In the genomic region with DNA sequence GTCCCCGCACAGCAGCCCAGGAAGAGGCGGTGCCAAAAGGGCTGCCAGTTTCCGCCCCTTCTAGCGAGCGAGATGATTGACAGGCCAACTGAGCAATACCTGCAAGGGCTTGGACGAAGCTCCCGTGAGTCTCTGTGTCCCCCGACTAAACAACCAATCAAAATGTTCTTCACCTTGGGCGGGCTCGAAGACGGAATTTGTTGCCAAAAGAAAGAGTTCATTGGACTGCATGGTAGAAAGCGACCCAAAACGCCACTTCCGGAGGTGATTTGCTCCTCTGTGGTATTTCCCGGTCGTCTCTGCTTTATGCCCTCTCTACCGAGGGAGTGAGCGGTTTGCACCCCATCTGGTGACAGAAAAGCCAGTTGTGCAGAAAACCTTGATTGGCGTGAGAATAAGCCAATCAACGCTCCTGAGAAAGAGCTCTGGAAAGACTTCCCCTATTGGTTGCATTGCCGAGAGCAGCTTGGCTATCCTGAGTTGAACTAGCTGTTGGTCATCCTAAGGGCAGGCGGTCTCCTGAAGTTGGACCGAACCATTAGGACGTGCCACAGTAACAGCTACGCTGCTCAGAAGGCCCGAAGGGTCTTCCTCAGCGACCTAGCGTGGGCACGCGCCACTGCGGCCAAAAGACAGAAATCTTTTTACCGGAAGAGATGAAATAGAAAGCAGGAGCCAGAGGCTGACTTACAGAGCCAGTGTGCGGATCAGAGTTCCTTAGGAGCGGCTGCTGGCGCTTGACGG, we compare ENCODE assay signal across 8 cellular contexts. TPM values are rescaled to one million over a fixed set of nuclear protein-coding genes. Genes with fewer than 3 reads are reported as not detected.
DNase-seq lines count a peak whose midpoint lies in the region; ATAC-seq, FAIRE-seq and TF ChIP-seq lines count a peak whose summit lies in the region.

No MANE protein-coding gene starts in this region.

- DNase-seq in activated CD4-positive, alpha-beta T cell treated with anti-CD3 and anti-CD28 coated beads for 1 hour, result peak; percentile 92
- DNase-seq in activated CD4-positive, alpha-beta T cell treated with anti-CD3 and anti-CD28 coated beads, Interleukin-2, amount 50 U/mL, for 48 hours, result no peak
- peak; percentile 99 for DNase-seq in NCI-H1048 (lab: John Stamatoyannopoulos, UW)
- DNase-seq in SK-N-DZ (ENCODE audit: low spot score), result peak; percentile 100
- DNase-seq in astrocyte (ENCODE audit: low read depth), result peak; percentile 100
- DNase-seq in hepatocyte (ENCODE audit: low spot score), result peak; percentile 95

- H3K4me3 Mint-ChIP-seq in astrocyte (ENCODE audit: unreplicated experiment), result peak overlapping the region; percentile 97

- H3K4me1 ChIP-seq in astrocyte (ENCODE audit: insufficient read depth, low read length) (peaks cover 10% of the 10 kb centered on the region), hepatocyte (ENCODE audit: insufficient read depth) (peaks cover 6% of the 10 kb centered on the region), rectal smooth muscle tissue (ENCODE audit: control insufficient read depth, insufficient read depth, low read length) (peaks cover 6% of the 10 kb centered on the region)

- no peaks in the 10 kb centered on the region for H3K36me3 Mint-ChIP-seq in astrocyte (ENCODE audit: low read depth, unreplicated experiment)

- no peaks in the 10 kb centered on the region for H3K27me3 Mint-ChIP-seq in astrocyte (ENCODE audit: low read depth, unreplicated experiment)

- ATAC-seq in HG02588 (IDR thresholded peaks at IDR 0.05; ENCODE audit: unreplicated experiment), result peak; percentile 84

- peaks cover 39% of the 10 kb centered on the region for H4K20me1 ChIP-seq in astrocyte (ENCODE audit: insufficient read depth, low read length)
- H4K20me1 ChIP-seq in hepatocyte (ENCODE audit: insufficient read depth, poor library complexity, severe bottlenecking), result peaks cover 29% of the 10 kb centered on the region

- peak; percentile 97 for FAIRE-seq in astrocyte (lab: Jason Lieb, UNC)

- H3K4me2 ChIP-seq in astrocyte (ENCODE audit: low read length) (peak overlapping the region; percentile 91), hepatocyte (peak overlapping the region; percentile 85)

- H3K79me2 ChIP-seq in astrocyte (ENCODE audit: insufficient read depth, low read length), result peaks cover 42% of the 10 kb centered on the region
- peaks cover 40% of the 10 kb centered on the region for H3K79me2 ChIP-seq in hepatocyte

- H3K27me3 ChIP-seq in astrocyte (ENCODE audit: insufficient read depth, low read length) (no peaks in the 10 kb centered on the region), hepatocyte (no peaks in the 10 kb centered on the region), rectal smooth muscle tissue (ENCODE audit: control insufficient read depth, insufficient read depth, low read length) (no peaks in the 10 kb centered on the region)

- H2AFZ ChIP-seq in astrocyte (ENCODE audit: low read depth, low read length) (peak overlapping the region; percentile 83), hepatocyte (peak overlapping the region; percentile 62)

- H3K27ac ChIP-seq in astrocyte (ENCODE audit: low read depth, low read length) (peak overlapping the region; percentile 95), hepatocyte (peak overlapping the region; percentile 96), rectal smooth muscle tissue (ENCODE audit: low read depth, low read length) (peak overlapping the region; percentile 95)

- H3K9me3 Mint-ChIP-seq in astrocyte (ENCODE audit: unreplicated experiment), result no peaks in the 10 kb centered on the region

- H3K27ac Mint-ChIP-seq in astrocyte (ENCODE audit: unreplicated experiment), result peak overlapping the region; percentile 99

- H3K4me1 Mint-ChIP-seq in astrocyte (ENCODE audit: low read depth, unreplicated experiment), result peaks cover 13% of the 10 kb centered on the region

- H3K4me3 ChIP-seq in astrocyte (ENCODE audit: insufficient read depth, low read depth, low read length) (peak overlapping the region; percentile 73), hepatocyte (peak overlapping the region; percentile 57), rectal smooth muscle tissue (ENCODE audit: low read length) (peak overlapping the region; percentile 78)

- H3K9me3 ChIP-seq in astrocyte (ENCODE audit: insufficient read depth, low read depth, low read length), result no peaks in the 10 kb centered on the region
- no peaks in the 10 kb centered on the region for H3K9me3 ChIP-seq in hepatocyte (ENCODE audit: low read depth)

- H3K9me2 ChIP-seq in hepatocyte (replicated peaks; ENCODE audit: insufficient read depth), result no peaks in the 10 kb centered on the region

- H3K9ac ChIP-seq in astrocyte (ENCODE audit: low read length) (peak overlapping the region; percentile 88), rectal smooth muscle tissue (ENCODE audit: low read length) (peak overlapping the region; percentile 34)

- H3K36me3 ChIP-seq in astrocyte (ENCODE audit: insufficient read depth, low read length) (no peaks in the 10 kb centered on the region), hepatocyte (replicated peaks; ENCODE audit: insufficient read depth, low read depth) (no peaks in the 10 kb centered on the region), rectal smooth muscle tissue (ENCODE audit: control insufficient read depth, insufficient read depth, low read length) (no peaks in the 10 kb centered on the region)

- under 1% methylated on average over 36 of the region's 36 CpGs for WGBS in hepatocyte (ENCODE audit: low lambda C conversion rate, missing lambda C conversion rate)

- TF ChIP-seq CTCF in astrocyte (IDR thresholded peaks at IDR 0.05; ENCODE audit: insufficient read depth, low read depth, low read length) (no peak), hepatocyte (IDR thresholded peaks at IDR 0.05; ENCODE audit: poor library complexity) (no peak)

RNA-seq across cellular contexts. Expression of gene UBP1, which starts 0.5 kb away (rescaled TPM):
- 43.0 and 51.4 TPM in 2 replicates for polyA plus RNA-seq in SK-N-DZ (2014; cell fraction: cytosol; rRNA removed)
- polyA plus RNA-seq in SK-N-DZ (2014; cell fraction: nucleus; rRNA removed), result 122 and 216 TPM in 2 replicates
- total RNA-seq in astrocyte (65.5 and 79.3 TPM in 2 replicates), hepatocyte (47.8 and 50.3 TPM in 2 replicates)
- 32.7 and 33.5 TPM in 2 replicates for polyA plus RNA-seq in hepatocyte

Comparison
In these comparisons a context has a peak if more than half of its experiments do, and no peak if none do; other contexts are left out.
1. DNase-seq: peak in activated CD4-positive, alpha-beta T cell treated with anti-CD3 and anti-CD28 coated beads for 1 hour (single experiment), NCI-H1048 (single experiment), SK-N-DZ (single experiment), astrocyte (single experiment) and hepatocyte (single experiment); none in activated CD4-positive, alpha-beta T cell treated with anti-CD3 and anti-CD28 coated beads, Interleukin-2, amount 50 U/mL, for 48 hours (0 of 2).
2. Peak in every context shown above with its lines, with median percentiles within 50 percentile points of each other: H3K27ac ChIP-seq and H3K4me3 ChIP-seq.